Comparison of ENCODE assay signal across 14 cellular contexts in the genomic region with DNA sequence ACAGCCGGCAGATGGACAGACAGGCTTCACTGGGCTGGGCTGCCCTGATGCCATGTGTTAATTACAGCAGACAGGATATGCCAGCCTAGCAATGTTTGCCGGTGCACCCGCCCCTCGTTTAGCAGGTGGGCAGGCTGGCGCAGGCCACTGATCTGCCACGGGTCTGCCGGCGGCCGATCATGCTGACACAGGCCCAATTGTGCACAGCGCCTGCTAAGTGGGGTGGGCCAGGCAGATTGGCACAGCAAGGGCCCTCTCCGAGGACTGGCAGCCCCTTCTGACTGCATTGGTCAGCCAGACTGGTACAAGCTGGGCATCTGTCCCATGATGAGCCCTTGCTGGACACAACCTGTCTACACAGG.
"Had no signal": no experiment of that assay in that cellular context is flagged by ENCODE, and none has a peak within 500 bp of the region (broad histone marks: within the 10 kb centered on the region; RNA-seq: fewer than 3 reads in every experiment).

No MANE protein-coding gene starts in this region.

- H3K4me1 ChIP-seq: tibial artery, vagina had no signal

- H3K9me3 ChIP-seq: tibial artery, vagina had no signal

- H3K27me3 ChIP-seq: vagina had no signal

- DNase-seq: activated naive CD4-positive, alpha-beta T cell; activated naive CD8-positive, alpha-beta T cell treated with anti-CD3 and anti-CD28 coated beads, Interleukin-2, amount 10 ng/mL, durations not matched to agents 7 days and 5 days; central memory CD4-positive, alpha-beta T cell; effector memory CD4-positive, alpha-beta T cell; foreskin melanocyte; left ventricle myocardium superior; right cardiac atrium; stimulated activated CD4-positive, alpha-beta T cell treated with anti-CD3 and anti-CD28 coated beads, Interleukin-15, amount 100 ng/mL, for 24 hours; stimulated activated CD4-positive, alpha-beta T cell treated with anti-CD3 and anti-CD28 coated beads, Interleukin-4, amount 100 ng/mL, for 1 hour; stimulated activated naive B cell treated with anti-CD40 and anti-IgM and Interleukin-4, amounts not matched to agents 10 μg/mL and 1 μg/mL and 100 μg/mL, for 72 hours; tibial artery had no signal

- H3K27ac ChIP-seq: skin epidermis, tibial artery, vagina had no signal

- H3K4me3 ChIP-seq: skin epidermis, tibial artery, vagina had no signal

- H3K36me3 ChIP-seq: tibial artery, vagina had no signal

- ATAC-seq: activated CD4-positive, CD25-positive, alpha-beta regulatory T cell treated with anti-CD3 and anti-CD28 coated beads, Interleukin-2, amount 50 U/mL, for 24 hours; left ventricle myocardium superior; stimulated activated naive B cell treated with anti-CD40 and anti-IgM and Interleukin-4, amounts not matched to agents 10 μg/mL and 1 μg/mL and 100 μg/mL, for 72 hours had no signal
